ENCODE assay signal across 26 cellular contexts in genomic region chr3:172877011-172877410, GRCh38.
A peak's percentile ranks its signal among the peaks of the same experiment; 100 is the strongest.
DNase-seq lines count a peak whose midpoint lies in the region; ATAC-seq, FAIRE-seq and TF ChIP-seq lines count a peak whose summit lies in the region.
"Had no signal": no experiment of that assay in that cellular context is flagged by ENCODE, and none has a peak within 500 bp of the region (broad histone marks: within the 10 kb centered on the region; RNA-seq: fewer than 3 reads in every experiment).

No MANE protein-coding gene starts in this region.

- no peak overlapping the region for H2AFZ ChIP-seq in HepG2 (ENCODE audit: low read length)

- no peak overlapping the region for H3K9ac ChIP-seq in liver (ENCODE audit: low read depth in 1 of 2, low read length in 2 of 2)
- no peak overlapping the region for H3K9ac ChIP-seq in HepG2 (ENCODE audit: insufficient read depth, low read depth, low read length)

- POLR2A ChIA-PET in HepG2 (lab: Yijun Ruan, JAX): no interaction called here

- no peaks in the 10 kb centered on the region for H3K36me3 ChIP-seq in liver (ENCODE audit: control insufficient read depth in 4 of 4, insufficient read depth in 3 of 4, low read depth in 1 of 4, low read length in 3 of 4)
- H3K36me3 ChIP-seq in HepG2 (replicated peaks in 1 of 2; ENCODE audit: control insufficient read depth in 1 of 2, insufficient read depth in 2 of 2, low read length in 2 of 2): no peaks in the 10 kb centered on the region
- H3K36me3 ChIP-seq in lower lobe of right lung: no peaks in the 10 kb centered on the region
- no peaks in the 10 kb centered on the region for H3K36me3 ChIP-seq in aorta (ENCODE audit: control insufficient read depth in 1 of 2, insufficient read depth in 2 of 2, low read length in 1 of 2)
- H3K36me3 ChIP-seq: heart right ventricle, uterus had no signal

- no peak for TF ChIP-seq CTCF in liver (IDR thresholded peaks at IDR 0.05; ENCODE audit: low read depth, low read length, missing input control)
- no peak for TF ChIP-seq CTCF in HepG2 (CRISPR knock-in tag; IDR thresholded peaks at IDR 0.05)
- TF ChIP-seq CTCF in lower lobe of right lung (IDR thresholded peaks at IDR 0.05): no peak

- no peaks in the 10 kb centered on the region for H3K9me3 ChIP-seq in liver (ENCODE audit: control insufficient read depth in 4 of 4, low read length in 3 of 4)
- no peaks in the 10 kb centered on the region for H3K9me3 ChIP-seq in HepG2 (ENCODE audit: low read length)
- H3K9me3 ChIP-seq in lower lobe of right lung: no peaks in the 10 kb centered on the region
- H3K9me3 ChIP-seq in aorta (ENCODE audit: control insufficient read depth, low read length): peaks cover 2% of the 10 kb centered on the region
- H3K9me3 ChIP-seq: uterus had no signal

- CTCF ChIA-PET in HepG2 (lab: Yijun Ruan, JAX; ENCODE audit: low intra/inter-chr PET ratio, low total read pairs): no interaction called here

- in situ Hi-C loops in HepG2 (cut with HindIII; ENCODE audit: extremely low pct_ligation_motif_present, low pct_unique_long_range_greater_than_20kb): no loop called here

- TF ChIP-seq RAD21 in liver (IDR thresholded peaks at IDR 0.05): no peak
- no peak for TF ChIP-seq RAD21 in HepG2 (CRISPR knock-in tag; IDR thresholded peaks at IDR 0.05)

- H3K27ac ChIP-seq in liver (ENCODE audit: low read depth in 1 of 2, low read length in 2 of 2): no peak overlapping the region
- no peak overlapping the region for H3K27ac ChIP-seq in HepG2 (ENCODE audit: extremely low read length, insufficient read depth, low read length)
- H3K27ac ChIP-seq in lower lobe of right lung: no peak overlapping the region
- H3K27ac ChIP-seq in aorta (ENCODE audit: low read depth in 1 of 2, low read length in 2 of 2): no peak overlapping the region
- H3K27ac ChIP-seq: C4-2B, heart right ventricle, HL-60 had no signal

- no peaks in the 10 kb centered on the region for H4K20me1 ChIP-seq in HepG2 (ENCODE audit: insufficient read depth, low read length)

- no peaks in the 10 kb centered on the region for H3K27me3 ChIP-seq in liver (ENCODE audit: control insufficient read depth in 4 of 4, insufficient read depth in 4 of 4, low read length in 3 of 4)
- H3K27me3 ChIP-seq in HepG2 (ENCODE audit: control insufficient read depth in 1 of 2, insufficient read depth in 2 of 2, low read length in 2 of 2): 0 out of 5 replicates have a peak, but pooled peaks cover 0 to 3% of the 10 kb centered on the region in 2 experiments
- H3K27me3 ChIP-seq in lower lobe of right lung (ENCODE audit: low read depth): no peaks in the 10 kb centered on the region
- H3K27me3 ChIP-seq in aorta (ENCODE audit: control insufficient read depth in 1 of 2, insufficient read depth in 2 of 2, low read length in 1 of 2): no peaks in the 10 kb centered on the region
- H3K27me3 ChIP-seq: heart right ventricle, uterus had no signal

- no peak overlapping the region for H3K4me2 ChIP-seq in HepG2 (ENCODE audit: low read depth, low read length)

- no peak for DNase-seq in HepG2 (ENCODE audit: low spot score)
- DNase-seq in amniotic epithelial cell (ENCODE audit: low read depth): peak; percentile 23
- DNase-seq in lower lobe of right lung: no peak
- no peak for DNase-seq in C1 segment of cervical spinal cord (lab: John Stamatoyannopoulos, UW)
- no peak for DNase-seq in CD1c-positive myeloid dendritic cell (ENCODE audit: extremely low spot score)
- DNase-seq in NCI-H2227 treated with DMSO at 0.1 percent for 48 hours (lab: John Stamatoyannopoulos, UW): no peak
- DNase-seq in aorta: no peak
- DNase-seq: activated CD4-positive, alpha-beta T cell treated with anti-CD3 and anti-CD28 coated beads, Interleukin-2, amount 50 U/mL, for 48 hours; activated naive CD4-positive, alpha-beta T cell; activated T-cell treated with anti-CD3 and anti-CD28 coated beads for 4 hours; amygdala; cerebellar nuclear complex; DMS 273 treated with DMSO at 0.1 percent for 48 hours; heart right ventricle; IMR-90; mesendoderm; MM.1S; NCI-H1694 treated with DMSO at 0.1 percent for 48 hours; NCI-H510A treated with DMSO at 0.1 percent for 48 hours; T-helper 1 cell had no signal

- no peaks in the 10 kb centered on the region for H3K4me1 ChIP-seq in liver (ENCODE audit: control insufficient read depth in 4 of 4, insufficient read depth in 4 of 4, low read length in 3 of 4)
- H3K4me1 ChIP-seq in HepG2 (ENCODE audit: insufficient read depth, low read length): no peaks in the 10 kb centered on the region
- H3K4me1 ChIP-seq in lower lobe of right lung: no peaks in the 10 kb centered on the region
- no peaks in the 10 kb centered on the region for H3K4me1 ChIP-seq in aorta (ENCODE audit: control insufficient read depth in 1 of 2, insufficient read depth in 2 of 2, low read length in 2 of 2)
- H3K4me1 ChIP-seq: uterus had no signal

- TF ChIP-seq EP300 in HepG2 (IDR thresholded peaks at IDR 0.05; ENCODE audit: low read depth in 2 of 2, low read length in 2 of 2): no peak
- TF ChIP-seq EP300 in HepG2 (CRISPR knock-in tag; IDR thresholded peaks at IDR 0.05; ENCODE audit: borderline replicate concordance): no peak

- no peak overlapping the region for H3K4me3 ChIP-seq in liver (ENCODE audit: low read depth in 1 of 3, low read length in 3 of 3)
- H3K4me3 ChIP-seq in HepG2 (replicated peaks in 1 of 3; ENCODE audit: insufficient read depth in 1 of 3, low read depth in 2 of 3, low read length in 3 of 3): no peak overlapping the region
- no peak overlapping the region for H3K4me3 ChIP-seq in lower lobe of right lung
- H3K4me3 ChIP-seq in aorta (ENCODE audit: low read length in 2 of 2): no peak overlapping the region
- H3K4me3 ChIP-seq: heart right ventricle, uterus had no signal

- no peak for TF ChIP-seq POLR2A in HepG2 (IDR thresholded peaks at IDR 0.05; ENCODE audit: insufficient read depth in 1 of 2, low read depth in 2 of 2, low read length in 2 of 2)

- BruUV-seq in HepG2 (replicated peaks; lab: Mats Ljungman, UMichigan): no TSS peak

- no peak for FAIRE-seq in HepG2 (lab: Jason Lieb, UNC)
- FAIRE-seq: A204.1, islet of Langerhans had no signal

- H3K79me2 ChIP-seq in HepG2 (ENCODE audit: insufficient read depth, low read length): no peaks in the 10 kb centered on the region

- 54% methylated on average over 4 of the region's 4 CpGs for WGBS in liver
- WGBS in HepG2 (ENCODE audit: low lambda C conversion rate): 15% methylated on average over 4 of the region's 4 CpGs
- WGBS in aorta, 2 donors: 28 to 35% methylated on average over 4 of the region's 4 CpGs

- intact Hi-C loops in HepG2 (cut with micrococcal nuclease; ENCODE audit: unreplicated experiment) (no loop called here), lower lobe of right lung (cut with DNase I) (no loop called here), aorta (cut with DNase I) (no loop called here)

- ATAC-seq in HepG2 (no peak), lower lobe of right lung (peak; percentile 76 to 79), aorta (ENCODE audit: low FRiP score) (no peak)

TF ChIP-seq in liver, 16 proteins besides CTCF, POLR2A, EP300 and RAD21 (continues in another document):
- peak; percentile 12 for TF ChIP-seq NR2F2 (IDR thresholded peaks at IDR 0.05)
- TF ChIP-seq RXRA (IDR thresholded peaks at IDR 0.05): no peak
- TF ChIP-seq REST (IDR thresholded peaks at IDR 0.05): no peak

TF ChIP-seq in HepG2, 621 proteins besides CTCF, POLR2A, EP300 and RAD21 (continues in another document):
- no peak for TF ChIP-seq RELA (CRISPR knock-in tag; IDR thresholded peaks at IDR 0.05)
- no peak for TF ChIP-seq ZNF160 (CRISPR knock-in tag; IDR thresholded peaks at IDR 0.05)
- no peak for TF ChIP-seq ZNF230 (CRISPR knock-in tag; IDR thresholded peaks at IDR 0.05)
- TF ChIP-seq HMGA1 (CRISPR knock-in tag; conservative IDR thresholded peaks at IDR 0.05): no peak
- TF ChIP-seq TFDP1 (CRISPR knock-in tag; IDR thresholded peaks at IDR 0.05; ENCODE audit: borderline replicate concordance): no peak
- no peak for TF ChIP-seq ZFP36L2 (CRISPR knock-in tag; IDR thresholded peaks at IDR 0.05)
- TF ChIP-seq KDM3A (CRISPR knock-in tag; IDR thresholded peaks at IDR 0.05; ENCODE audit: low read depth): no peak
- no peak for TF ChIP-seq ZBTB10 (CRISPR knock-in tag; IDR thresholded peaks at IDR 0.05; ENCODE audit: borderline replicate concordance)
- TF ChIP-seq SNAI1 (CRISPR knock-in tag; IDR thresholded peaks at IDR 0.05; ENCODE audit: borderline replicate concordance): no peak
- no peak for TF ChIP-seq ELF3 (CRISPR knock-in tag; IDR thresholded peaks at IDR 0.05)
- TF ChIP-seq ZNF136 (CRISPR knock-in tag; IDR thresholded peaks at IDR 0.05; ENCODE audit: low read depth): no peak
- no peak for TF ChIP-seq CC2D1A (CRISPR knock-in tag; IDR thresholded peaks at IDR 0.05)
- no peak for TF ChIP-seq CBFB (CRISPR knock-in tag; IDR thresholded peaks at IDR 0.05)
- no peak for TF ChIP-seq HNRNPUL1 (IDR thresholded peaks at IDR 0.05; ENCODE audit: low read depth, low read length)
- TF ChIP-seq ZNF782 (CRISPR knock-in tag; IDR thresholded peaks at IDR 0.05; ENCODE audit: borderline replicate concordance): no peak

Comparison
In these comparisons a context has a peak if more than half of its experiments do, and no peak if none do; other contexts are left out.
1. ATAC-seq: peak in lower lobe of right lung (2 of 2); none in HepG2 (single experiment) and aorta (single experiment).